In the genomic region with DNA sequence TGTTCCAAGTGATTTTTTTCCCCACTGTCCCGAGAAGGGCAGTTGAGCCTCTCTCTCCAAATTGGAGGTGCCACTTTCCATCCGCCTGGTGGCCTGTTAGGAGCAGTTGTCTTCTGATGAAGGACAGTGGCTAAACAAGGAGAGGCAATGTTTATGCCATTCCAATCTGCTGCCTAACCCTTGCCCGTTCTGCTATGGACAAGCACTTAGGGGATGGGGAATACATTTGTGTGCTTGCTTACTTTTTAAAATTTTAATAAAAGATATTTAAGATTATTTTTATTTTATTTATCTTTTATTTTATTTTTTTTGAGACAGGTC, we compare ENCODE assay signal across 22 cellular contexts.
"Had no signal": no experiment of that assay in that cellular context is flagged by ENCODE, and none has a peak within 500 bp of the region (broad histone marks: within the 10 kb centered on the region; RNA-seq: fewer than 3 reads in every experiment).

No MANE protein-coding gene starts in this region.

- DNase-seq: activated CD4-positive, alpha-beta memory T cell treated with anti-CD3 and anti-CD28 coated beads for 36 hours; activated CD4-positive, alpha-beta T cell treated with anti-CD3 and anti-CD28 coated beads for 4 hours; activated CD4-positive, CD25-positive, alpha-beta regulatory T cell; activated gamma-delta T cell treated with Interleukin-2 at 50 U/mL for 16 hours; activated T-cell treated with anti-CD3 and anti-CD28 coated beads for 4 hours; anterior cingulate cortex; central memory CD4-positive, alpha-beta T cell; immature natural killer cell; occipital lobe; sigmoid colon; stimulated activated CD4-positive, alpha-beta T cell treated with anti-CD3 and anti-CD28 coated beads, Interleukin-2, amount 100 ng/mL, for 48 hours; stimulated activated CD8-positive, alpha-beta memory T cell treated with anti-CD3 and anti-CD28 coated beads, Interleukin-4, amount 100 ng/mL, for 48 hours; stimulated activated naive B cell treated with anti-CD40 and anti-IgM and Interleukin-4, amounts not matched to agents 10 μg/mL and 1 μg/mL and 100 μg/mL, for 72 hours; T1000; testis; trophoblast cell; uterus had no signal

- H3K4me3 ChIP-seq: sigmoid colon, testis, uterus had no signal

- H3K27me3 Mint-ChIP-seq: activated CD4-positive, alpha-beta memory T cell treated with anti-CD3 and anti-CD28 coated beads for 36 hours; activated naive CD4-positive, alpha-beta T cell treated with anti-CD3 and anti-CD28 coated beads, Interleukin-2, amount 50 U/mL, for 24 hours; brain; stimulated activated naive B cell treated with anti-CD40 and anti-IgM and Interleukin-4, amounts not matched to agents 10 μg/mL and 1 μg/mL and 100 μg/mL, for 72 hours had no signal

- H3K27ac Mint-ChIP-seq: activated CD4-positive, alpha-beta memory T cell treated with anti-CD3 and anti-CD28 coated beads for 36 hours; activated naive CD4-positive, alpha-beta T cell treated with anti-CD3 and anti-CD28 coated beads, Interleukin-2, amount 50 U/mL, for 24 hours; brain; immature natural killer cell; nephron; T-helper 1 cell treated with Interleukin-12 subunit alpha and Interleukin-12 subunit beta and Interleukin-4 antibody, amounts not matched to agents 30 μg/mL and 1 μg/mL, for 36 hours had no signal

- H3K4me1 ChIP-seq: uterus had no signal

- H3K36me3 Mint-ChIP-seq: activated CD4-positive, alpha-beta memory T cell treated with anti-CD3 and anti-CD28 coated beads for 36 hours had no signal

- H3K27ac ChIP-seq: epithelial cell of prostate, sigmoid colon, testis, uterus had no signal

- H3K27me3 ChIP-seq: sigmoid colon, testis, uterus had no signal

- H3K4me1 Mint-ChIP-seq: nephron had no signal

- H3K36me3 ChIP-seq: sigmoid colon, uterus had no signal

- ATAC-seq: stimulated activated naive B cell treated with anti-CD40 and anti-IgM and Interleukin-4, amounts not matched to agents 10 μg/mL and 1 μg/mL and 100 μg/mL, for 72 hours had no signal

- H3K9me3 Mint-ChIP-seq: activated naive CD4-positive, alpha-beta T cell treated with anti-CD3 and anti-CD28 coated beads, Interleukin-2, amount 50 U/mL, for 24 hours; immature natural killer cell had no signal

- H3K4me3 Mint-ChIP-seq: activated CD4-positive, alpha-beta memory T cell treated with anti-CD3 and anti-CD28 coated beads for 36 hours; activated naive CD4-positive, alpha-beta T cell treated with anti-CD3 and anti-CD28 coated beads, Interleukin-2, amount 50 U/mL, for 24 hours; brain; immature natural killer cell; nephron; stimulated activated naive B cell treated with anti-CD40 and anti-IgM and Interleukin-4, amounts not matched to agents 10 μg/mL and 1 μg/mL and 100 μg/mL, for 72 hours; T-helper 1 cell treated with Interleukin-12 subunit alpha and Interleukin-12 subunit beta and Interleukin-4 antibody, amounts not matched to agents 30 μg/mL and 1 μg/mL, for 36 hours had no signal

- H3K9me3 ChIP-seq: testis, uterus had no signal
